1 cellular context compared by ENCODE assay signal in the genomic region with DNA sequence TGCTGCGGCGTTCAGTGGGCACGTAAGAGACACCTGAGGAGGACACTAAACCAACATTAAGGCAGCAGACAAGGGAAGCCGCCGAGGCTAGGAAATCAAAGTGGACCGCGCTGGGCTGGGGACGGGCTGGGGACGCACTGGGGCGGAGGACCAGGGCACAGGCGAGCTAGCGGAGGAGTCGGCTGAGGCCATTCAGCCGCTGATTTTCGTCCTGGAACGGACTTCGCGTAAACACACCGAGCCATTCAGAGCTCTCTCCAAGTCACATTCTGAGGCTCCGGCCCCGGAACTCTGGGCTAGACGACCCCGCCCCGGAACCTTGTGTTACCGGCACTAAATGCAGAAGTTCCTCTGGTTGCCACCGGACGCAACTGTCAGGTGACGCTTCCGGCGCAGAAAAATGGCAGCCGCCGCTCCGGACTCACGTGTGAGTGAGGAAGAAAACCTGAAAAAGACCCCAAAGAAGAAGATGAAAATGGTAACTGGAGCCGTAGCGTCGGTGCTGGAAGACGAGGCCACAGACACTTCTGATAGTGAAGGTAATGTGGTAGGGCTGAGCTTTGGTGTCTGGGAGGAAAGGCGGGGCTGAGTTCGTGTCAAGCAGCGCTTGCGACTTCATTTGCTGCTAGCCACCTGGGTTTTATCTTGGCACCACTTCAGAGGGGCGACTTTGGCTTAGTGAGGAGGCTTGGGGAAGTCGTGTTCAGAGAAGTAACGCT.
TF ChIP-seq lines count a peak whose summit lies in the region.

A gene with protein sequence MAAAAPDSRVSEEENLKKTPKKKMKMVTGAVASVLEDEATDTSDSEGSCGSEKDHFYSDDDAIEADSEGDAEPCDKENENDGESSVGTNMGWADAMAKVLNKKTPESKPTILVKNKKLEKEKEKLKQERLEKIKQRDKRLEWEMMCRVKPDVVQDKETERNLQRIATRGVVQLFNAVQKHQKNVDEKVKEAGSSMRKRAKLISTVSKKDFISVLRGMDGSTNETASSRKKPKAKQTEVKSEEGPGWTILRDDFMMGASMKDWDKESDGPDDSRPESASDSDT (plus strand): TSS at position 377 of the 719 bp plus-strand sequence. CDS start 24 bp downstream, at position 401.

TF ChIP-seq in A549, 52 proteins besides CTCF, POLR2A, EP300 and RAD21 (continued from another document):
- TF ChIP-seq CHD4 (IDR thresholded peaks at IDR 0.05; ENCODE audit: borderline replicate concordance) (no peak), MYC (IDR thresholded peaks at IDR 0.05; ENCODE audit: borderline replicate concordance, low read length) (peak; percentile 80; the same call in 1 of the 2 replicates), JUNB (IDR thresholded peaks at IDR 0.05) (no peak), SMC3 (IDR thresholded peaks at IDR 0.05) (peak; percentile 34; the same call in 2 of the 3 replicates), KDM1A (IDR thresholded peaks at IDR 0.05; ENCODE audit: low read depth) (no peak), HOXA7 (CRISPR knock-in tag; IDR thresholded peaks at IDR 0.05) (no peak), SREBF2 (IDR thresholded peaks at IDR 0.05) (no peak), MAFK (IDR thresholded peaks at IDR 0.05; ENCODE audit: partially characterized antibody) (no peak), RCOR1 (IDR thresholded peaks at IDR 0.05; ENCODE audit: low read depth, low read length) (no peak), NFE2L2 (conservative IDR thresholded peaks at IDR 0.05; ENCODE audit: low read length) (no peak), HOXB13 (CRISPR knock-in tag; IDR thresholded peaks at IDR 0.05; ENCODE audit: low read depth) (no peak), NPAS2 (CRISPR knock-in tag; IDR thresholded peaks at IDR 0.05; ENCODE audit: borderline replicate concordance) (no peak), FOSB (CRISPR knock-in tag; IDR thresholded peaks at IDR 0.05) (no peak), PHF8 (IDR thresholded peaks at IDR 0.05; ENCODE audit: borderline replicate concordance, low read depth) (peak; percentile 76; the same call in 1 of the 2 replicates), NR3C1 (IDR thresholded peaks at IDR 0.05) (no peak), KDM5A (IDR thresholded peaks at IDR 0.05) (peak; percentile 99), GATA3 (IDR thresholded peaks at IDR 0.05; ENCODE audit: borderline replicate concordance) (peak; percentile 44; the same call in 1 of the 2 replicates)
- TF ChIP-seq, protein P1, sequence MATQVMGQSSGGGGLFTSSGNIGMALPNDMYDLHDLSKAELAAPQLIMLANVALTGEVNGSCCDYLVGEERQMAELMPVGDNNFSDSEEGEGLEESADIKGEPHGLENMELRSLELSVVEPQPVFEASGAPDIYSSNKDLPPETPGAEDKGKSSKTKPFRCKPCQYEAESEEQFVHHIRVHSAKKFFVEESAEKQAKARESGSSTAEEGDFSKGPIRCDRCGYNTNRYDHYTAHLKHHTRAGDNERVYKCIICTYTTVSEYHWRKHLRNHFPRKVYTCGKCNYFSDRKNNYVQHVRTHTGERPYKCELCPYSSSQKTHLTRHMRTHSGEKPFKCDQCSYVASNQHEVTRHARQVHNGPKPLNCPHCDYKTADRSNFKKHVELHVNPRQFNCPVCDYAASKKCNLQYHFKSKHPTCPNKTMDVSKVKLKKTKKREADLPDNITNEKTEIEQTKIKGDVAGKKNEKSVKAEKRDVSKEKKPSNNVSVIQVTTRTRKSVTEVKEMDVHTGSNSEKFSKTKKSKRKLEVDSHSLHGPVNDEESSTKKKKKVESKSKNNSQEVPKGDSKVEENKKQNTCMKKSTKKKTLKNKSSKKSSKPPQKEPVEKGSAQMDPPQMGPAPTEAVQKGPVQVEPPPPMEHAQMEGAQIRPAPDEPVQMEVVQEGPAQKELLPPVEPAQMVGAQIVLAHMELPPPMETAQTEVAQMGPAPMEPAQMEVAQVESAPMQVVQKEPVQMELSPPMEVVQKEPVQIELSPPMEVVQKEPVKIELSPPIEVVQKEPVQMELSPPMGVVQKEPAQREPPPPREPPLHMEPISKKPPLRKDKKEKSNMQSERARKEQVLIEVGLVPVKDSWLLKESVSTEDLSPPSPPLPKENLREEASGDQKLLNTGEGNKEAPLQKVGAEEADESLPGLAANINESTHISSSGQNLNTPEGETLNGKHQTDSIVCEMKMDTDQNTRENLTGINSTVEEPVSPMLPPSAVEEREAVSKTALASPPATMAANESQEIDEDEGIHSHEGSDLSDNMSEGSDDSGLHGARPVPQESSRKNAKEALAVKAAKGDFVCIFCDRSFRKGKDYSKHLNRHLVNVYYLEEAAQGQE (IDR thresholded peaks at IDR 0.05) = no peak
- TF ChIP-seq, protein P2, sequence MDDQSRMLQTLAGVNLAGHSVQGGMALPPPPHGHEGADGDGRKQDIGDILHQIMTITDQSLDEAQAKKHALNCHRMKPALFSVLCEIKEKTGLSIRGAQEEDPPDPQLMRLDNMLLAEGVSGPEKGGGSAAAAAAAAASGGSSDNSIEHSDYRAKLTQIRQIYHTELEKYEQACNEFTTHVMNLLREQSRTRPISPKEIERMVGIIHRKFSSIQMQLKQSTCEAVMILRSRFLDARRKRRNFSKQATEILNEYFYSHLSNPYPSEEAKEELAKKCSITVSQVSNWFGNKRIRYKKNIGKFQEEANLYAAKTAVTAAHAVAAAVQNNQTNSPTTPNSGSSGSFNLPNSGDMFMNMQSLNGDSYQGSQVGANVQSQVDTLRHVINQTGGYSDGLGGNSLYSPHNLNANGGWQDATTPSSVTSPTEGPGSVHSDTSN (IDR thresholded peaks at IDR 0.05) = peak; percentile 77; the same call in 1 of the 2 replicates
- TF ChIP-seq, protein P3, sequence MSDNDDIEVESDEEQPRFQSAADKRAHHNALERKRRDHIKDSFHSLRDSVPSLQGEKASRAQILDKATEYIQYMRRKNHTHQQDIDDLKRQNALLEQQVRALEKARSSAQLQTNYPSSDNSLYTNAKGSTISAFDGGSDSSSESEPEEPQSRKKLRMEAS (IDR thresholded peaks at IDR 0.05) = peak; percentile 99
- TF ChIP-seq, protein P4, sequence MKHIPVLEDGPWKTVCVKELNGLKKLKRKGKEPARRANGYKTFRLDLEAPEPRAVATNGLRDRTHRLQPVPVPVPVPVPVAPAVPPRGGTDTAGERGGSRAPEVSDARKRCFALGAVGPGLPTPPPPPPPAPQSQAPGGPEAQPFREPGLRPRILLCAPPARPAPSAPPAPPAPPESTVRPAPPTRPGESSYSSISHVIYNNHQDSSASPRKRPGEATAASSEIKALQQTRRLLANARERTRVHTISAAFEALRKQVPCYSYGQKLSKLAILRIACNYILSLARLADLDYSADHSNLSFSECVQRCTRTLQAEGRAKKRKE (CRISPR knock-in tag; IDR thresholded peaks at IDR 0.05; ENCODE audit: low read depth) = no peak
- TF ChIP-seq, protein P5, sequence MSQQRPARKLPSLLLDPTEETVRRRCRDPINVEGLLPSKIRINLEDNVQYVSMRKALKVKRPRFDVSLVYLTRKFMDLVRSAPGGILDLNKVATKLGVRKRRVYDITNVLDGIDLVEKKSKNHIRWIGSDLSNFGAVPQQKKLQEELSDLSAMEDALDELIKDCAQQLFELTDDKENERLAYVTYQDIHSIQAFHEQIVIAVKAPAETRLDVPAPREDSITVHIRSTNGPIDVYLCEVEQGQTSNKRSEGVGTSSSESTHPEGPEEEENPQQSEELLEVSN (IDR thresholded peaks at IDR 0.05; ENCODE audit: borderline replicate concordance, low read depth) = no peak; the same call in 1 of the 2 replicates
- TF ChIP-seq, protein P6, sequence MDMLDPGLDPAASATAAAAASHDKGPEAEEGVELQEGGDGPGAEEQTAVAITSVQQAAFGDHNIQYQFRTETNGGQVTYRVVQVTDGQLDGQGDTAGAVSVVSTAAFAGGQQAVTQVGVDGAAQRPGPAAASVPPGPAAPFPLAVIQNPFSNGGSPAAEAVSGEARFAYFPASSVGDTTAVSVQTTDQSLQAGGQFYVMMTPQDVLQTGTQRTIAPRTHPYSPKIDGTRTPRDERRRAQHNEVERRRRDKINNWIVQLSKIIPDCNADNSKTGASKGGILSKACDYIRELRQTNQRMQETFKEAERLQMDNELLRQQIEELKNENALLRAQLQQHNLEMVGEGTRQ (IDR thresholded peaks at IDR 0.05) = peak; percentile 65
